Comparison of ENCODE assay signal across 8 cellular contexts in the genomic region with DNA sequence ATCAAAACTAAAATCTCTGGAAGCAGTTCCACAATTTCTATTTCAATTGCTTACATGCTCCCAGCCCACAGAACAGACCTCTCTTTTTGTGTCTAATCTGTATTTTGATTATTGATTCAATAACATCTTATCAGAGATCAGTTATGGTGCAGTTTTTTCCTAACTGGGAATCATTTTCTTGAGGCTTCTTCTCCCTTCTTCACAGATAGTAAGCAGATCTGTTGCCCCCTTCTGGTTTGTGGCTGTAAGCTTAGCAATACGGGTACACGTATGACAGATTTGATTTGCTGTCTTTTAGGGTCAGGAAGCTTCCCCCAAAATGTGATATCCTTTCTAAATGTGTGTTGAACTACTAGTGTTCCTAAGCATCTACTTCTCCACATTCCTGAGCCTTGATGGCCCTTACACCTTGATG. TPM values are rescaled to one million over a fixed set of nuclear protein-coding genes. Genes with fewer than 3 reads are reported as not detected.
A peak's percentile ranks its signal among the peaks of the same experiment; 100 is the strongest.
DNase-seq lines count a peak whose midpoint lies in the region; ATAC-seq, FAIRE-seq and TF ChIP-seq lines count a peak whose summit lies in the region.

No MANE protein-coding gene starts in this region.

- peaks cover 0 to 19% (median 12%) of the 10 kb centered on the region in 3 donors for H3K4me1 ChIP-seq in pancreas

- intact Hi-C loops in pancreas (cut with DNase I) = no loop called here

- H3K36me3 ChIP-seq in pancreas = no peaks in the 10 kb centered on the region

- TF ChIP-seq CTCF in AG04450 (IDR thresholded peaks at IDR 0.05; ENCODE audit: low read depth, low read length) (peak; percentile 73), HFF-Myc (IDR thresholded peaks at IDR 0.05; ENCODE audit: low read depth, low read length, missing control alignments) (peak; percentile 57), astrocyte of the cerebellum (IDR thresholded peaks at IDR 0.05; ENCODE audit: low read depth, low read length, missing control alignments) (peak; percentile 82), pancreas (IDR thresholded peaks at IDR 0.05) (no peak)

- H3K4me3 ChIP-seq in AG04450 (ENCODE audit: low read depth, low read length) = no peak overlapping the region
- H3K4me3 ChIP-seq in HFF-Myc (replicated peaks; ENCODE audit: low read depth, low read length) = no peak overlapping the region
- H3K4me3 ChIP-seq in astrocyte of the cerebellum (ENCODE audit: low read depth, low read length) = no peak overlapping the region
- no peak overlapping the region for H3K4me3 ChIP-seq in pancreas

- WGBS in pancreas, 2 donors = 79 to 81% methylated on average over 2 of the region's 2 CpGs

- no peak for ATAC-seq in GM19395 (IDR thresholded peaks at IDR 0.05; ENCODE audit: unreplicated experiment)
- no peak for ATAC-seq in pancreas
- ATAC-seq in GM21786 (IDR thresholded peaks at IDR 0.05; ENCODE audit: unreplicated experiment) = no peak

- no peak for FAIRE-seq in pancreas (lab: Jason Lieb, UNC)

- H3K27ac ChIP-seq in AG04450 (ENCODE audit: low read depth, low read length) (no peak overlapping the region), pancreas (no peak overlapping the region)

- H3K27me3 ChIP-seq in AG04450 (ENCODE audit: control insufficient read depth, insufficient read depth, low read length) (no peaks in the 10 kb centered on the region), pancreas (no peaks in the 10 kb centered on the region)

- POLR2A ChIA-PET in AG04450 (lab: Yijun Ruan, JAX) = no interaction called here

- H3K9me3 ChIP-seq in AG04450 (ENCODE audit: control insufficient read depth, insufficient read depth, low read length) (peaks cover 4% of the 10 kb centered on the region), pancreas (no peaks in the 10 kb centered on the region)

- DNase-seq in AG04450 (ENCODE audit: low read depth, low spot score) (no peak), HFF-Myc (ENCODE audit: extremely low read depth, low read depth) (no peak), astrocyte of the cerebellum (ENCODE audit: low read depth) (peak; percentile 42), left kidney (ENCODE audit: low read depth, low spot score) (peak; percentile 33), pancreas (no peak)
- no peak for DNase-seq in central memory CD4-positive, alpha-beta T cell

- in situ Hi-C loops in astrocyte of the cerebellum (cut with HindIII; ENCODE audit: low sequenced_read_pairs) = no loop called here

- CTCF ChIA-PET in AG04450 (lab: Charles Lee) = interaction anchor here (0.6 to 1.6 kb wide), 16 partner anchors 9 to 318 kb away, joined by 3 to 15 read pairs (median 3); no protein-coding TSS in a partner anchor

RNA-seq across cellular contexts. Expression of gene MRPS27, which starts 39.4 kb away (rescaled TPM):
- 87.5 and 98.3 TPM in 2 replicates for polyA plus RNA-seq in AG04450 (2011; rRNA removed)
- 91.9 and 105 TPM in 2 replicates for polyA minus RNA-seq in AG04450 (2011; rRNA and poly(A)+ RNA removed)
- 10 to 100 TPM; 17.3 to 28.0 (median 23.8) TPM for total RNA-seq in pancreas
- polyA plus RNA-seq in pancreas = 10 to 100 TPM in 1 of 2 donors, 1 to 10 TPM in 1; 9.4 to 17.4 TPM

RNA-seq across cellular contexts. Expression of gene PTCD2, which starts 39.5 kb away (rescaled TPM):
- polyA plus RNA-seq in AG04450 (2011; rRNA removed) (9.8 and 13.9 TPM in 2 replicates), pancreas (1 to 10 TPM in 1 of 2 donors, under 1 TPM in 1; 0.80 to 2.5 TPM)
- polyA minus RNA-seq in AG04450 (2011; rRNA and poly(A)+ RNA removed) = 9.8 and 11.5 TPM in 2 replicates
- 1 to 10 TPM; 2.2 to 5.3 (median 2.8) TPM for total RNA-seq in pancreas

Comparison
In these comparisons a context has a peak if more than half of its experiments do, and no peak if none do; other contexts are left out.
1. DNase-seq: peak in astrocyte of the cerebellum (single experiment) and left kidney (single experiment); none in AG04450 (single experiment), HFF-Myc (single experiment), central memory CD4-positive, alpha-beta T cell (single experiment) and pancreas (0 of 6).
2. CTCF ChIP-seq: peak in AG04450 (single experiment), HFF-Myc (single experiment) and astrocyte of the cerebellum (single experiment); none in pancreas (0 of 4).